Comparison of ENCODE assay signal across 8 cellular contexts in the genomic region with DNA sequence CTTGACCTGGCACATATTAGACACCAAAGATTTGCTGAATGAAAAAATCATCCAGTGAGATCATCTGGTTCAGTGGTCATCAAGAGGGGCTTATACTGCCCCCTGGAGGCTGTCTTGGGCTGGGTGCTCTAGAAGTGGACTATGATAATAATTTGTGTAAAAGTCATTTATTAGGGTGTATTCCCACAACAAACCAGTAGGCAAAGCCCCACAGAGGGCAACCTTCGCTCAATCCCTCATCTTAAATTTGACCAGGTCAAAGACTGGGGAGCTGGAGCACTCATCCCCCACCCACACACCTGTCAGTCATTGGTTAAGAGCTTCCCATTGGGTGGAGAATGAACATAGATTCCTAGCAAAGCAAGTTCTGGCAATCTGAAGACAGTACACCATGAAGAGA. TPM values are rescaled to one million over a fixed set of nuclear protein-coding genes. Genes with fewer than 3 reads are reported as not detected.
DNase-seq lines count a peak whose midpoint lies in the region; ATAC-seq, FAIRE-seq and TF ChIP-seq lines count a peak whose summit lies in the region.
"Had no signal": no experiment of that assay in that cellular context is flagged by ENCODE, and none has a peak within 500 bp of the region (broad histone marks: within the 10 kb centered on the region; RNA-seq: fewer than 3 reads in every experiment).

No MANE protein-coding gene starts in this region.

- H3K27ac Mint-ChIP-seq in WTC11: no peak overlapping the region
- H3K27ac Mint-ChIP-seq: natural killer cell treated with Interleukin-12 subunit alpha and Interleukin-12 subunit beta and Interleukin-15 and Interleukin-18, amount 100 ng/mL, for 72 hours had no signal

- no peaks in the 10 kb centered on the region for H3K9me3 ChIP-seq in HEK293 (ENCODE audit: control insufficient read depth, insufficient read depth, low read depth, low read length)

- no peaks in the 10 kb centered on the region for H3K36me3 Mint-ChIP-seq in WTC11
- H3K36me3 Mint-ChIP-seq: natural killer cell treated with Interleukin-12 subunit alpha and Interleukin-12 subunit beta and Interleukin-15 and Interleukin-18, amount 100 ng/mL, for 72 hours had no signal

- no peaks in the 10 kb centered on the region for H3K4me1 Mint-ChIP-seq in WTC11

- H3K27me3 Mint-ChIP-seq in WTC11 (ENCODE audit: low read depth): no peaks in the 10 kb centered on the region; the same call in 1 of the 2 replicates

- no peak overlapping the region for H3K4me3 ChIP-seq in HEK293 (ENCODE audit: low read depth, low read length)

- TF ChIP-seq CTCF in HEK293 (tag by site-specific recombination; IDR thresholded peaks at IDR 0.05) (no peak), WTC11 (IDR thresholded peaks at IDR 0.05) (peak; percentile 70)

- no peaks in the 10 kb centered on the region for H3K4me1 ChIP-seq in HEK293 (ENCODE audit: control insufficient read depth, insufficient read depth, low read length)

- no peak overlapping the region for H3K27ac ChIP-seq in HEK293 (ENCODE audit: extremely low read depth, low read depth, low read length)

- ATAC-seq in WTC11 (peak; percentile 85), GM21786 (IDR thresholded peaks at IDR 0.05; ENCODE audit: unreplicated experiment) (no peak)
- no peak for ATAC-seq in activated CD4-positive, CD25-positive, alpha-beta regulatory T cell treated with anti-CD3 and anti-CD28 coated beads, Interleukin-2, amount 50 U/mL, for 24 hours

- no peaks in the 10 kb centered on the region for H3K36me3 ChIP-seq in HEK293 (ENCODE audit: control insufficient read depth in 2 of 2, insufficient read depth in 1 of 2, low read length in 2 of 2)

- peak; percentile 33 for DNase-seq in EH (ENCODE audit: low read depth)
- peak; percentile 67 for DNase-seq in WTC11 (ENCODE audit: low spot score)
- peak; percentile 50 for DNase-seq in left kidney (ENCODE audit: low read depth, low spot score)
- no peak for DNase-seq in urothelium cell line (ENCODE audit: low spot score)

- FAIRE-seq in urothelium cell line (lab: Jason Lieb, UNC): no peak

- CTCF ChIA-PET in HEK293 (lab: Yijun Ruan, JAX) (interaction anchor here (0.5 to 2.8 kb wide), 19 partner anchors 9 to 983 kb away, joined by 3 to 10 read pairs (median 4); partner anchors contain the start of gene UBE3B), WTC11 (lab: Charles Lee) (interaction anchor here (0.6 to 2.1 kb wide), 25 partner anchors 11 to 502 kb away, joined by 3 to 13 read pairs (median 3); partner anchors contain the start of genes CMKLR1 and FICD)

- H3K9me3 Mint-ChIP-seq in WTC11: peaks cover 11% of the 10 kb centered on the region; the same call in 1 of the 2 replicates
- H3K9me3 Mint-ChIP-seq: natural killer cell treated with Interleukin-12 subunit alpha and Interleukin-12 subunit beta and Interleukin-15 and Interleukin-18, amount 100 ng/mL, for 72 hours had no signal

- no peak overlapping the region for H3K4me3 Mint-ChIP-seq in WTC11
- H3K4me3 Mint-ChIP-seq: natural killer cell treated with Interleukin-12 subunit alpha and Interleukin-12 subunit beta and Interleukin-15 and Interleukin-18, amount 100 ng/mL, for 72 hours had no signal

- POLR2A ChIA-PET in HEK293 (lab: Yijun Ruan, JAX) (no interaction called here), WTC11 (lab: Charles Lee) (no interaction called here)

TF ChIP-seq in HEK293, 187 proteins besides CTCF, POLR2A, EP300 and RAD21:
- TF ChIP-seq ZNF239 (tag by site-specific recombination; IDR thresholded peaks at IDR 0.05): no peak
- no peak for TF ChIP-seq ZNF274 (IDR thresholded peaks at IDR 0.05; ENCODE audit: low read length)
- TF ChIP-seq ZNF274 (tag by site-specific recombination; IDR thresholded peaks at IDR 0.05; ENCODE audit: borderline replicate concordance): no peak
- TF ChIP-seq ZNF654 (tag by site-specific recombination; IDR thresholded peaks at IDR 0.05; ENCODE audit: low read depth): peak; percentile 40
- TF ChIP-seq ZNF660 (tag by site-specific recombination; IDR thresholded peaks at IDR 0.05): 0 out of 2 replicates have a peak, but pooled peaks have one; percentile 45
TF ChIP-seq in HEK293: peak in this region for 2.

TF ChIP-seq in WTC11, 78 proteins besides CTCF, POLR2A, EP300 and RAD21:
- TF ChIP-seq ESRRA (CRISPR knock-in tag; IDR thresholded peaks at IDR 0.05; ENCODE audit: borderline replicate concordance) (no peak), SOX15 (CRISPR knock-in tag; IDR thresholded peaks at IDR 0.05) (no peak), HMGA2 (CRISPR knock-in tag; IDR thresholded peaks at IDR 0.05) (no peak), ZNF425 (CRISPR knock-in tag; conservative IDR thresholded peaks at IDR 0.05) (no peak), OVOL2 (CRISPR knock-in tag; IDR thresholded peaks at IDR 0.05; ENCODE audit: borderline replicate concordance) (no peak), ZNF512 (CRISPR knock-in tag; IDR thresholded peaks at IDR 0.05; ENCODE audit: borderline replicate concordance) (no peak), IRF2 (CRISPR knock-in tag; IDR thresholded peaks at IDR 0.05; ENCODE audit: borderline replicate concordance, low read depth) (no peak)
- TF ChIP-seq, protein P1, sequence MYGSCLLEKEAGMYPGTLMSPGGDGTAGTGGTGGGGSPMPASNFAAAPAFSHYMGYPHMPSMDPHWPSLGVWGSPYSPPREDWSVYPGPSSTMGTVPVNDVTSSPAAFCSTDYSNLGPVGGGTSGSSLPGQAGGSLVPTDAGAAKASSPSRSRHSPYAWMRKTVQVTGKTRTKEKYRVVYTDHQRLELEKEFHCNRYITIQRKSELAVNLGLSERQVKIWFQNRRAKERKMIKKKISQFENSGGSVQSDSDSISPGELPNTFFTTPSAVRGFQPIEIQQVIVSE (CRISPR knock-in tag; IDR thresholded peaks at IDR 0.05; ENCODE audit: borderline replicate concordance): no peak
TF ChIP-seq in WTC11: peak in this region for 0.

RNA-seq across cellular contexts. Expression of gene FICD, which starts 20.0 kb away (rescaled TPM):
- total RNA-seq in WTC11 (2021): 4.4 to 6.7 TPM (median 6.3 TPM) in 3 replicates
